15 cellular contexts compared by ENCODE assay signal in the genomic region with DNA sequence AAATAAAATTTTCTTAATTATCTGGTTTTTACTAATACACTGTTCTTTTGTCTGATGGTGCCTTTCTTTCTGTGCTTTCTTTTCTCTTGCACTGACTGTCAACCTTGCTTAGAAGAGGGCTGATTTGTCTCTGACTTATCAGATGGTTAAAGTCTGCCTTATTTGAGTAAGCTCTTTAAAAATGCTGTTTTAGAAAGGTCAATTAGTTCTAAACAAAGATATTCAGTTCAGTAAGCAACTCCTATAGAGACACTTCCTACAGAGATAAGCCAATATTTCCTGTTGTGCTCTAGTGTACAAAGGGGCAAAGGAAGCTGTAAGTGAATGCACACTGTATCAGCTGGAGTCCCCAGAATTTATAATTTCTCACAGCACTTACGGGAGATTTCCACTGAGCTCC.
DNase-seq lines count a peak whose midpoint lies in the region; ATAC-seq, FAIRE-seq and TF ChIP-seq lines count a peak whose summit lies in the region.
"Had no signal": no experiment of that assay in that cellular context is flagged by ENCODE, and none has a peak within 500 bp of the region (broad histone marks: within the 10 kb centered on the region; RNA-seq: fewer than 3 reads in every experiment).

No MANE protein-coding gene starts in this region.

- POLR2A ChIA-PET in HepG2 (lab: Yijun Ruan, JAX), result no interaction called here

- H3K27ac Mint-ChIP-seq in HFFc6 (no peak overlapping the region; the same call in 1 of the 2 replicates), T-helper 17 cell (peak overlapping the region; percentile 24)
- no peak overlapping the region for H3K27ac Mint-ChIP-seq in activated T-helper 17 cell treated with anti-CD3 and anti-CD28 coated beads, Interleukin-2, amount 50 U/mL, for 72 hours
- H3K27ac Mint-ChIP-seq: activated naive CD4-positive, alpha-beta T cell treated with anti-CD3 and anti-CD28 coated beads, Interleukin-2, amount 10 ng/mL, durations not matched to agents 7 days and 5 days had no signal

- TF ChIP-seq CTCF in HFFc6 (IDR thresholded peaks at IDR 0.05) (no peak), HepG2 (CRISPR knock-in tag; IDR thresholded peaks at IDR 0.05) (no peak)

- no peak for TF ChIP-seq RAD21 in HepG2 (CRISPR knock-in tag; IDR thresholded peaks at IDR 0.05)

- WGBS in HepG2 (ENCODE audit: low lambda C conversion rate), result 63% methylated on average over 1 of the region's 1 CpG

- H2AFZ ChIP-seq in HepG2 (ENCODE audit: low read length), result no peak overlapping the region
- H2AFZ ChIP-seq: parathyroid adenoma had no signal

- no peak overlapping the region; a peak in 1 of 6 replicates for H3K4me3 ChIP-seq in HepG2 (replicated peaks in 1 of 3; ENCODE audit: insufficient read depth in 1 of 3, low read depth in 2 of 3, low read length in 3 of 3)

- peak overlapping the region; percentile 47; the same call in 1 of the 2 replicates for H3K4me3 Mint-ChIP-seq in HFFc6
- no peak overlapping the region for H3K4me3 Mint-ChIP-seq in T-helper 17 cell
- no peak overlapping the region for H3K4me3 Mint-ChIP-seq in activated T-helper 17 cell treated with anti-CD3 and anti-CD28 coated beads, Interleukin-2, amount 50 U/mL, for 72 hours
- H3K4me3 Mint-ChIP-seq: activated naive CD4-positive, alpha-beta T cell treated with anti-CD3 and anti-CD28 coated beads, Interleukin-2, amount 10 ng/mL, durations not matched to agents 7 days and 5 days had no signal

- peak; percentile 34 for FAIRE-seq in HepG2 (lab: Jason Lieb, UNC)

- no peak for TF ChIP-seq EP300 in HepG2 (IDR thresholded peaks at IDR 0.05; ENCODE audit: low read depth in 2 of 2, low read length in 2 of 2)
- TF ChIP-seq EP300 in HepG2 (CRISPR knock-in tag; IDR thresholded peaks at IDR 0.05; ENCODE audit: borderline replicate concordance), result no peak

- no peaks in the 10 kb centered on the region for H3K9me3 ChIP-seq in T-helper 17 cell (ENCODE audit: control insufficient read depth, low read length, poor library complexity, severe bottlenecking)
- H3K9me3 ChIP-seq in HepG2 (ENCODE audit: low read length), result no peaks in the 10 kb centered on the region

- H3K4me1 Mint-ChIP-seq in HFFc6 (ENCODE audit: low read depth) (peaks cover 49% of the 10 kb centered on the region), T-helper 17 cell (peaks cover 8% of the 10 kb centered on the region)
- H3K4me1 Mint-ChIP-seq in activated T-helper 17 cell treated with anti-CD3 and anti-CD28 coated beads, Interleukin-2, amount 50 U/mL, for 72 hours, result peaks cover 5% of the 10 kb centered on the region

- H3K27me3 Mint-ChIP-seq in HFFc6 (ENCODE audit: insufficient read depth), result no peaks in the 10 kb centered on the region
- no peaks in the 10 kb centered on the region for H3K27me3 Mint-ChIP-seq in T-helper 17 cell
- H3K27me3 Mint-ChIP-seq in activated T-helper 17 cell treated with anti-CD3 and anti-CD28 coated beads, Interleukin-2, amount 50 U/mL, for 72 hours, result no peaks in the 10 kb centered on the region
- H3K27me3 Mint-ChIP-seq: activated naive CD4-positive, alpha-beta T cell treated with anti-CD3 and anti-CD28 coated beads, Interleukin-2, amount 10 ng/mL, durations not matched to agents 7 days and 5 days had no signal

- in situ Hi-C loops in HepG2 (cut with HindIII; ENCODE audit: extremely low pct_ligation_motif_present, low pct_unique_long_range_greater_than_20kb), result no loop called here

- intact Hi-C loops in HepG2 (cut with micrococcal nuclease; ENCODE audit: unreplicated experiment), result no loop called here

- peak overlapping the region; percentile 4 for H3K27ac ChIP-seq in HepG2 (ENCODE audit: extremely low read length, insufficient read depth, low read length)
- H3K27ac ChIP-seq: parathyroid adenoma had no signal

- H3K4me2 ChIP-seq in HepG2 (ENCODE audit: low read depth, low read length), result peak overlapping the region; percentile 15; the same call in 1 of the 2 replicates

- H3K36me3 Mint-ChIP-seq in HFFc6 (ENCODE audit: low read depth), result no peaks in the 10 kb centered on the region; the same call in 1 of the 2 replicates
- H3K36me3 Mint-ChIP-seq in T-helper 17 cell (ENCODE audit: low read depth), result no peaks in the 10 kb centered on the region
- no peaks in the 10 kb centered on the region for H3K36me3 Mint-ChIP-seq in activated T-helper 17 cell treated with anti-CD3 and anti-CD28 coated beads, Interleukin-2, amount 50 U/mL, for 72 hours (ENCODE audit: low read depth)
- H3K36me3 Mint-ChIP-seq: activated naive CD4-positive, alpha-beta T cell treated with anti-CD3 and anti-CD28 coated beads, Interleukin-2, amount 10 ng/mL, durations not matched to agents 7 days and 5 days had no signal

- peak; percentile 1 for DNase-seq in A172 (ENCODE audit: low spot score)
- DNase-seq in HFFc6, result no peak
- no peak for DNase-seq in T-helper 17 cell
- peak; percentile 53 for DNase-seq in HepG2 (ENCODE audit: low spot score)
- no peak for DNase-seq in medulla oblongata (ENCODE audit: extremely low spot score)
- DNase-seq in DMS79 treated with DMSO at 0.1 percent for 48 hours (lab: John Stamatoyannopoulos, UW), result no peak
- DNase-seq: activated naive CD4-positive, alpha-beta T cell treated with anti-CD3 and anti-CD28 coated beads, Interleukin-2, amount 10 ng/mL, durations not matched to agents 7 days and 5 days; KG1; mesendoderm; NCI-H1694; NCI-H774; Right ventricle myocardium superior had no signal

- no peak for ATAC-seq in T-helper 17 cell
- peak; percentile 75 for ATAC-seq in HepG2
- no peak for ATAC-seq in activated T-helper 17 cell treated with anti-CD3 and anti-CD28 coated beads, Interleukin-2, amount 50 U/mL, for 72 hours (replicated peaks)
- no peak for ATAC-seq in GM18858 (IDR thresholded peaks at IDR 0.05; ENCODE audit: unreplicated experiment)

- 0 out of 2 replicates have a peak overlapping the region, but pooled peaks have one; percentile 25 for H3K9ac ChIP-seq in HepG2 (ENCODE audit: insufficient read depth, low read depth, low read length)
- H3K9ac ChIP-seq: parathyroid adenoma had no signal

- TF ChIP-seq POLR2A in HepG2 (IDR thresholded peaks at IDR 0.05; ENCODE audit: insufficient read depth in 1 of 2, low read depth in 2 of 2, low read length in 2 of 2), result no peak

- H3K27me3 ChIP-seq in HepG2 (ENCODE audit: control insufficient read depth in 1 of 2, insufficient read depth in 2 of 2, low read length in 2 of 2), result no peaks in the 10 kb centered on the region

- CTCF ChIA-PET in HepG2 (lab: Yijun Ruan, JAX; ENCODE audit: low intra/inter-chr PET ratio, low total read pairs), result no interaction called here

- H3K4me1 ChIP-seq in HepG2 (ENCODE audit: insufficient read depth, low read length), result peaks cover 45% of the 10 kb centered on the region
- H3K4me1 ChIP-seq: parathyroid adenoma had no signal

- no peaks in the 10 kb centered on the region for H3K36me3 ChIP-seq in HepG2 (replicated peaks in 1 of 2; ENCODE audit: control insufficient read depth in 1 of 2, insufficient read depth in 2 of 2, low read length in 2 of 2)

- no TSS peak for BruUV-seq in HepG2 (replicated peaks; lab: Mats Ljungman, UMichigan)

- H4K20me1 ChIP-seq in HepG2 (ENCODE audit: insufficient read depth, low read length), result no peaks in the 10 kb centered on the region

- H3K79me2 ChIP-seq in HepG2 (ENCODE audit: insufficient read depth, low read length), result no peaks in the 10 kb centered on the region
- H3K79me2 ChIP-seq: parathyroid adenoma had no signal

- H3K9me3 Mint-ChIP-seq in HFFc6, result no peaks in the 10 kb centered on the region
- H3K9me3 Mint-ChIP-seq in activated T-helper 17 cell treated with anti-CD3 and anti-CD28 coated beads, Interleukin-2, amount 50 U/mL, for 72 hours, result no peaks in the 10 kb centered on the region
- H3K9me3 Mint-ChIP-seq: activated naive CD4-positive, alpha-beta T cell treated with anti-CD3 and anti-CD28 coated beads, Interleukin-2, amount 10 ng/mL, durations not matched to agents 7 days and 5 days had no signal

TF ChIP-seq in HepG2, 621 proteins besides CTCF, POLR2A, EP300 and RAD21 (continues in another document):
- no peak for TF ChIP-seq ZNF75D (CRISPR knock-in tag; IDR thresholded peaks at IDR 0.05; ENCODE audit: borderline replicate concordance)
- TF ChIP-seq RARA (CRISPR knock-in tag; IDR thresholded peaks at IDR 0.05), result peak; percentile 41; the same call in 1 of the 2 replicates
- no peak for TF ChIP-seq MATR3 (CRISPR knock-in tag; IDR thresholded peaks at IDR 0.05)
- TF ChIP-seq, protein P1, sequence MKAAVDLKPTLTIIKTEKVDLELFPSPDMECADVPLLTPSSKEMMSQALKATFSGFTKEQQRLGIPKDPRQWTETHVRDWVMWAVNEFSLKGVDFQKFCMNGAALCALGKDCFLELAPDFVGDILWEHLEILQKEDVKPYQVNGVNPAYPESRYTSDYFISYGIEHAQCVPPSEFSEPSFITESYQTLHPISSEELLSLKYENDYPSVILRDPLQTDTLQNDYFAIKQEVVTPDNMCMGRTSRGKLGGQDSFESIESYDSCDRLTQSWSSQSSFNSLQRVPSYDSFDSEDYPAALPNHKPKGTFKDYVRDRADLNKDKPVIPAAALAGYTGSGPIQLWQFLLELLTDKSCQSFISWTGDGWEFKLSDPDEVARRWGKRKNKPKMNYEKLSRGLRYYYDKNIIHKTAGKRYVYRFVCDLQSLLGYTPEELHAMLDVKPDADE (CRISPR knock-in tag; IDR thresholded peaks at IDR 0.05), result no peak
- TF ChIP-seq NFIB (CRISPR knock-in tag; IDR thresholded peaks at IDR 0.05; ENCODE audit: borderline replicate concordance), result no peak
- TF ChIP-seq, protein P2, sequence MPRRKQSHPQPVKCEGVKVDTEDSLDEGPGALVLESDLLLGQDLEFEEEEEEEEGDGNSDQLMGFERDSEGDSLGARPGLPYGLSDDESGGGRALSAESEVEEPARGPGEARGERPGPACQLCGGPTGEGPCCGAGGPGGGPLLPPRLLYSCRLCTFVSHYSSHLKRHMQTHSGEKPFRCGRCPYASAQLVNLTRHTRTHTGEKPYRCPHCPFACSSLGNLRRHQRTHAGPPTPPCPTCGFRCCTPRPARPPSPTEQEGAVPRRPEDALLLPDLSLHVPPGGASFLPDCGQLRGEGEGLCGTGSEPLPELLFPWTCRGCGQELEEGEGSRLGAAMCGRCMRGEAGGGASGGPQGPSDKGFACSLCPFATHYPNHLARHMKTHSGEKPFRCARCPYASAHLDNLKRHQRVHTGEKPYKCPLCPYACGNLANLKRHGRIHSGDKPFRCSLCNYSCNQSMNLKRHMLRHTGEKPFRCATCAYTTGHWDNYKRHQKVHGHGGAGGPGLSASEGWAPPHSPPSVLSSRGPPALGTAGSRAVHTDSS (CRISPR knock-in tag; conservative IDR thresholded peaks at IDR 0.05), result no peak

Comparison
In these comparisons a context has a peak if more than half of its experiments do, and no peak if none do; other contexts are left out.
1. DNase-seq: peak in A172 (single experiment) and HepG2 (single experiment); none in HFFc6 (single experiment), T-helper 17 cell (0 of 3), medulla oblongata (single experiment) and DMS79 treated with DMSO at 0.1 percent for 48 hours (single experiment).